Comparison of ENCODE assay signal across 31 cellular contexts in the genomic region with DNA sequence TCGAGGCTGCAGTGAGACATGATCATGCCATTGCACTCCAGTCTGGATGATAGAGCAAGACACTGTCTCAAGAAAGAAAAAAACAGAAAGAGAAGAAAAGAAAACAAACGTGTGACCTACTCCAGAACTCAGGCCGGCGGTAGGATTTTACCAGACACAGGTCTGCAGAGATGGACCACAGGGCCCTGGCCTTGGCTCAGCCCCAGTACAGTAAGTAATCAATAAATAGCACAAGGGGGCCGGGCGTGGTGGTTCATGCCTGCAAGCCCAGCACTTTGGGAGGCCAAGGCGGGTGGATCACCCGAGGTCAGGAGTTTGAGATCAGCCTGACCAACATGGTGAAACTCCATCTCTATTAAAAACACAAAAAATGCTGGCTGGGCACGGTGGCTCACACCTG.
"Had no signal": no experiment of that assay in that cellular context is flagged by ENCODE, and none has a peak within 500 bp of the region (broad histone marks: within the 10 kb centered on the region; RNA-seq: fewer than 3 reads in every experiment).

No MANE protein-coding gene starts in this region.

- H3K4me3 ChIP-seq: left lung, lower lobe of right lung, pancreas, prostate gland, sigmoid colon, spleen, tibial nerve, vagina had no signal

- H3K9me3 ChIP-seq: left lung, lower lobe of right lung, pancreas, prostate gland, sigmoid colon, tibial nerve, vagina had no signal

- H3K36me3 Mint-ChIP-seq: type B pancreatic cell had no signal

- H3K27ac ChIP-seq: left lung, lower lobe of right lung, pancreas, prostate gland, sigmoid colon, spleen, tibial nerve, vagina had no signal

- H3K4me1 ChIP-seq: lower lobe of right lung, pancreas, prostate gland had no signal

- ATAC-seq: left colon; left lung; lower lobe of right lung; naive thymus-derived CD8-positive, alpha-beta T cell; pancreas; right cardiac atrium; stimulated activated memory B cell treated with anti-CD40 and anti-IgM and Interleukin-4, amounts not matched to agents 10 μg/mL and 1 μg/mL and 100 μg/mL, for 72 hours; stimulated activated naive CD8-positive, alpha-beta T cell treated with anti-CD3 and anti-CD28 coated beads, Interleukin-15, amount 100 ng/mL, for 72 hours had no signal

- H3K36me3 ChIP-seq: left lung, lower lobe of right lung, pancreas, prostate gland, sigmoid colon, spleen, tibial nerve, vagina had no signal

- H3K4me1 Mint-ChIP-seq: neural crest cell; stimulated activated memory B cell treated with anti-CD40 and anti-IgM and Interleukin-4, amounts not matched to agents 10 μg/mL and 1 μg/mL and 100 μg/mL, for 72 hours had no signal

- H3K27me3 ChIP-seq: pancreas, sigmoid colon, tibial nerve, vagina had no signal

- H3K4me3 Mint-ChIP-seq: immature natural killer cell; naive thymus-derived CD8-positive, alpha-beta T cell; nephron; neural crest cell; stimulated activated memory B cell treated with anti-CD40 and anti-IgM and Interleukin-4, amounts not matched to agents 10 μg/mL and 1 μg/mL and 100 μg/mL, for 72 hours; stimulated activated naive CD8-positive, alpha-beta T cell treated with anti-CD3 and anti-CD28 coated beads, Interleukin-15, amount 100 ng/mL, for 72 hours; type B pancreatic cell had no signal

- DNase-seq: hypothalamus; immature natural killer cell; kidney; left colon; left lung; lower lobe of right lung; mammary epithelial cell; mesenchymal stem cell; naive thymus-derived CD8-positive, alpha-beta T cell; nucleus accumbens; pancreas; posterior cingulate gyrus; retina; right cardiac atrium; sigmoid colon; small intestine; spleen; stimulated activated CD4-positive, alpha-beta T cell treated with anti-CD3 and anti-CD28 coated beads, Interleukin-1b, Interleukin-23, amount 100 ng/mL, for 48 hours; stimulated activated CD4-positive, alpha-beta T cell treated with anti-CD3 and anti-CD28 coated beads, Interleukin-2, amount 100 ng/mL, for 48 hours; stimulated activated CD4-positive, alpha-beta T cell treated with anti-CD3 and anti-CD28 coated beads, Interleukin-4, amount 100 ng/mL, for 4 hours; stimulated activated CD8-positive, alpha-beta memory T cell treated with anti-CD3 and anti-CD28 coated beads, Interleukin-4, amount 100 ng/mL, for 48 hours; stimulated activated naive CD4-positive, alpha-beta T cell treated with Interleukin-2 at 50 U/mL for 16 hours; stimulated activated naive CD8-positive, alpha-beta T cell treated with anti-CD3 and anti-CD28 coated beads, Interleukin-15, amount 100 ng/mL, for 72 hours; substantia nigra had no signal

- H3K27ac Mint-ChIP-seq: immature natural killer cell; nephron; stimulated activated memory B cell treated with anti-CD40 and anti-IgM and Interleukin-4, amounts not matched to agents 10 μg/mL and 1 μg/mL and 100 μg/mL, for 72 hours; stimulated activated naive CD8-positive, alpha-beta T cell treated with anti-CD3 and anti-CD28 coated beads, Interleukin-15, amount 100 ng/mL, for 72 hours; type B pancreatic cell had no signal

- H3K9me3 Mint-ChIP-seq: immature natural killer cell; naive thymus-derived CD8-positive, alpha-beta T cell; nephron; neural crest cell; stimulated activated memory B cell treated with anti-CD40 and anti-IgM and Interleukin-4, amounts not matched to agents 10 μg/mL and 1 μg/mL and 100 μg/mL, for 72 hours; stimulated activated naive CD8-positive, alpha-beta T cell treated with anti-CD3 and anti-CD28 coated beads, Interleukin-15, amount 100 ng/mL, for 72 hours; type B pancreatic cell had no signal
